In the genomic region with DNA sequence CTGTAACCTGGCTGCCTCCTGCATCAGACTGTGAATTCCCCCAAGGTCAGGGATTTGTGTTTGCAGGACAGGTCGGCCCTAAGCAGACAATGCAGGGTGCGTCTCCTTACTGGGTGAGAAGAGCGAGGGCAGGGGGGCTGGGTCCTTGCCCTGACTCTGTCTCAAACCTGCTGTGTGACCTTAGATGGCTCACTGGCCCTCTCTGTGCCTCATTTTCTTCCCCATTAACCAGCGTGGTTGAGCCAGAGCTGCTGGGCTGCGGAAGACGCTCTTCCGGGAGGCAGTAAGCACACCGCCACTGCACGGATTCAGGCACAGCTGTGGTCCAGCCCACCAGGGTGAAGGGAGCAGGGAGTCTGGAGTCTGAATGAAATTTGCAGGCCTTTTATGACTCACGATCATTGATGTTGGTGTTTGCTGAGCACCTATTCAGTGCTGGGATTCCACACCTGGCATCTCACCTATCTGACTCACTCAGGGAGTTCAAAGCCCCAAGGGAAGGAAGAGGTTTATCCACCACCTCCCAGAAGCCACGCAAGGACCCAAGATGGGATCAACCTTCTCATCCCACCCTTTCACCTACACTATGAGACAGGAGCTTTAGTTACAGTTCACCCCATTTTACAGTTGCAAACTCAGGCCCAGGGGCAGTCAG, we compare ENCODE assay signal across 12 cellular contexts. TPM values are rescaled to one million over a fixed set of nuclear protein-coding genes. Genes with fewer than 3 reads are reported as not detected.
A peak's percentile ranks its signal among the peaks of the same experiment; 100 is the strongest.
DNase-seq lines count a peak whose midpoint lies in the region; ATAC-seq and TF ChIP-seq lines count a peak whose summit lies in the region.
"Had no signal": no experiment of that assay in that cellular context is flagged by ENCODE, and none has a peak within 500 bp of the region (broad histone marks: within the 10 kb centered on the region; RNA-seq: fewer than 3 reads in every experiment).

No MANE protein-coding gene starts in this region.

- peaks cover 29% of the 10 kb centered on the region for H3K4me1 ChIP-seq in Panc1 (ENCODE audit: control insufficient read depth, insufficient read depth, low read length)
- peaks cover 10% of the 10 kb centered on the region for H3K4me1 ChIP-seq in fibroblast of lung (ENCODE audit: control insufficient read depth, extremely low read depth, insufficient read depth, low read length)

- peaks cover 50% of the 10 kb centered on the region for H3K4me1 Mint-ChIP-seq in activated T-cell treated with anti-CD3 and anti-CD28 coated beads, Interleukin-2, amount 50 U/mL, for 72 hours (ENCODE audit: low read depth)

- H3K27me3 ChIP-seq in Panc1 (ENCODE audit: control insufficient read depth, insufficient read depth, low read length) (no peaks in the 10 kb centered on the region), fibroblast of lung (ENCODE audit: control insufficient read depth, insufficient read depth, low read length) (no peaks in the 10 kb centered on the region)

- no TSS peak for BruUV-seq in Panc1 (replicated peaks; lab: Mats Ljungman, UMichigan)

- no peaks in the 10 kb centered on the region for H3K27me3 Mint-ChIP-seq in activated T-cell treated with anti-CD3 and anti-CD28 coated beads, Interleukin-2, amount 50 U/mL, for 72 hours (ENCODE audit: low read depth)
- H3K27me3 Mint-ChIP-seq: progenitor cell of endocrine pancreas had no signal

- in situ Hi-C loops in Panc1 (cut with HindIII; ENCODE audit: low pct_unique_long_range_greater_than_20kb, low sequenced_read_pairs), result no loop called here

- no peaks in the 10 kb centered on the region for H4K20me1 ChIP-seq in fibroblast of lung (ENCODE audit: control insufficient read depth, extremely low read depth, insufficient read depth, low read length)

- DNase-seq in activated T-cell treated with anti-CD3 and anti-CD28 coated beads, Interleukin-2, amount 50 U/mL, for 72 hours, result no peak
- no peak for DNase-seq in activated T-cell treated with anti-CD3 and anti-CD28 coated beads, Interleukin-2, amount 50 U/mL, for 48 hours
- no peak for DNase-seq in Panc1 (ENCODE audit: low read depth, low spot score)
- no peak for DNase-seq in fibroblast of lung (ENCODE audit: low read depth in 2 of 2)
- DNase-seq in NCI-H146 treated with DMSO at 0.1 percent for 48 hours (lab: John Stamatoyannopoulos, UW; ENCODE audit: unreplicated experiment), result no peak
- DNase-seq: activated naive CD4-positive, alpha-beta T cell treated with anti-CD3 and anti-CD28 coated beads, Interleukin-2, amount 50 U/mL, for 16 hours; NCI-H2171 treated with DMSO at 0.1 percent for 48 hours had no signal

- no peak overlapping the region for H3K9ac ChIP-seq in fibroblast of lung (ENCODE audit: insufficient read depth, low read length)

- CTCF ChIA-PET in Panc1 (lab: Charles Lee), result no interaction called here

- peak overlapping the region; percentile 80 for H3K4me2 ChIP-seq in fibroblast of lung (ENCODE audit: extremely low read depth, insufficient read depth, low read length)

- no peak overlapping the region for H3K4me3 Mint-ChIP-seq in activated T-cell treated with anti-CD3 and anti-CD28 coated beads, Interleukin-2, amount 50 U/mL, for 72 hours

- no peak overlapping the region for H2AFZ ChIP-seq in fibroblast of lung (ENCODE audit: low read length)

- H3K36me3 ChIP-seq in Panc1 (ENCODE audit: control insufficient read depth, insufficient read depth, low read length) (peaks cover 5% of the 10 kb centered on the region; the same call in 1 of the 2 replicates), fibroblast of lung (ENCODE audit: control insufficient read depth, insufficient read depth, low read length) (peaks cover 4% of the 10 kb centered on the region)

- no peaks in the 10 kb centered on the region for H3K9me3 Mint-ChIP-seq in activated T-cell treated with anti-CD3 and anti-CD28 coated beads, Interleukin-2, amount 50 U/mL, for 72 hours

- POLR2A ChIA-PET in Panc1 (lab: Charles Lee), result interaction anchor here (0.6 kb wide), 1 partner anchor 32 kb away, joined by 6 read pairs; no protein-coding TSS in a partner anchor

- H3K79me2 ChIP-seq in fibroblast of lung (ENCODE audit: control insufficient read depth, insufficient read depth, low read length), result peaks cover 22% of the 10 kb centered on the region

- H3K27ac ChIP-seq in Panc1 (ENCODE audit: low read length) (peak overlapping the region; percentile 98), fibroblast of lung (ENCODE audit: insufficient read depth, low read length) (no peak overlapping the region), skin epidermis (peak overlapping the region in 15 of 21 experiments; percentile 98 to 100 (median 100))

- TF ChIP-seq CTCF in Panc1 (IDR thresholded peaks at IDR 0.05), result no peak
- TF ChIP-seq CTCF in fibroblast of lung (conservative IDR thresholded peaks at IDR 0.05 in 1 of 2, IDR thresholded peaks at IDR 0.05 in 1 of 2; ENCODE audit: low read depth in 1 of 2, low read length in 2 of 2), result no peak

- H3K27ac Mint-ChIP-seq in activated T-cell treated with anti-CD3 and anti-CD28 coated beads, Interleukin-2, amount 50 U/mL, for 72 hours, result peak overlapping the region; percentile 52
- H3K27ac Mint-ChIP-seq: progenitor cell of endocrine pancreas had no signal

- no peak for ATAC-seq in activated T-cell treated with anti-CD3 and anti-CD28 coated beads, Interleukin-2, amount 50 U/mL, for 72 hours (replicated peaks in 1 of 2)
- no peak for ATAC-seq in Panc1
- ATAC-seq in HG02610 (IDR thresholded peaks at IDR 0.05; ENCODE audit: unreplicated experiment), result no peak
- no peak for ATAC-seq in GM21528 (IDR thresholded peaks at IDR 0.05; ENCODE audit: low FRiP score, unreplicated experiment)
- ATAC-seq: Right ventricle myocardium inferior had no signal

- H3K9me3 ChIP-seq in Panc1 (ENCODE audit: control insufficient read depth, insufficient read depth, low read depth, low read length) (no peaks in the 10 kb centered on the region), fibroblast of lung (ENCODE audit: control insufficient read depth, insufficient read depth, low read depth, low read length) (no peaks in the 10 kb centered on the region)

- intact Hi-C loops in Panc1 (cut with micrococcal nuclease; ENCODE audit: unreplicated experiment), result no loop called here

- H3K4me3 ChIP-seq in Panc1 (ENCODE audit: low read depth in 2 of 2, low read length in 2 of 2), result peak overlapping the region; percentile 89 to 93
- peak overlapping the region in 1 of 4 experiments; percentile 94 for H3K4me3 ChIP-seq in fibroblast of lung (replicated peaks in 1 of 4; ENCODE audit: control extremely low read depth in 1 of 4, insufficient read depth in 1 of 4, low read depth in 3 of 4, low read length in 4 of 4)
- no peak overlapping the region for H3K4me3 ChIP-seq in skin epidermis

- peaks cover 0 to 5% of the 10 kb centered on the region in 2 donors for H3K36me3 Mint-ChIP-seq in activated T-cell treated with anti-CD3 and anti-CD28 coated beads, Interleukin-2, amount 50 U/mL, for 72 hours (ENCODE audit: insufficient read depth in 2 of 2)

RNA-seq across cellular contexts. Expression of a gene that starts 2.5 kb away (rescaled TPM):
- 10 to 100 TPM; 30.5 to 36.6 TPM for total RNA-seq in activated T-cell treated with anti-CD3 and anti-CD28 coated beads, Interleukin-2, amount 50 U/mL, for 72 hours
- total RNA-seq in Panc1 (2021; ENCODE audit: unreplicated experiment) (92.8 TPM), fibroblast of lung (9.2 and 12.2 TPM in 2 replicates)
- polyA plus RNA-seq in Panc1 (2012; ENCODE audit: insufficient read length), result 112 TPM
- 37.4 and 51.3 TPM in 2 replicates for polyA plus RNA-seq in fibroblast of lung
- 54.8 and 74.5 TPM in 2 replicates for polyA plus RNA-seq in fibroblast of lung (2012)
- 41.6 and 54.1 TPM in 2 replicates for polyA minus RNA-seq in fibroblast of lung (ENCODE audit: low replicate concordance)

RNA-seq across cellular contexts. Expression of a gene that starts 2.9 kb away (rescaled TPM):
- total RNA-seq in activated T-cell treated with anti-CD3 and anti-CD28 coated beads, Interleukin-2, amount 50 U/mL, for 72 hours, result 10 to 100 TPM; 47.9 to 53.9 TPM
- total RNA-seq in Panc1 (2021; ENCODE audit: unreplicated experiment) (43.2 TPM), fibroblast of lung (10.0 and 19.5 TPM in 2 replicates)
- 68.0 TPM for polyA plus RNA-seq in Panc1 (2012; ENCODE audit: insufficient read length)
- polyA plus RNA-seq in fibroblast of lung, result 32.5 and 34.2 TPM in 2 replicates
- 42.3 and 47.1 TPM in 2 replicates for polyA plus RNA-seq in fibroblast of lung (2012)
- polyA minus RNA-seq in fibroblast of lung (ENCODE audit: low replicate concordance), result 111 and 165 TPM in 2 replicates

RNA-seq across cellular contexts. Expression of a gene that starts 7.3 kb away (rescaled TPM):
- total RNA-seq in activated T-cell treated with anti-CD3 and anti-CD28 coated beads, Interleukin-2, amount 50 U/mL, for 72 hours, result 10 to 100 TPM; 71.1 to 74.5 TPM
- total RNA-seq in Panc1 (2021; ENCODE audit: unreplicated experiment) (76.7 TPM), fibroblast of lung (21.1 and 32.9 TPM in 2 replicates)
- 59.6 TPM for polyA plus RNA-seq in Panc1 (2012; ENCODE audit: insufficient read length)
- 11.0 and 17.0 TPM in 2 replicates for polyA plus RNA-seq in fibroblast of lung
- polyA plus RNA-seq in fibroblast of lung (2012), result 25.9 and 35.8 TPM in 2 replicates
- polyA minus RNA-seq in fibroblast of lung (ENCODE audit: low replicate concordance), result 25.4 and 45.5 TPM in 2 replicates

RNA-seq across cellular contexts. Expression of a gene that starts 22.1 kb away (rescaled TPM):
- total RNA-seq in activated T-cell treated with anti-CD3 and anti-CD28 coated beads, Interleukin-2, amount 50 U/mL, for 72 hours, result 10 to 100 TPM; 16.7 to 42.3 TPM
- total RNA-seq in Panc1 (2021; ENCODE audit: unreplicated experiment) (1.5 TPM), fibroblast of lung (1.2 and 1.5 TPM in 2 replicates)
- 2.1 TPM for polyA plus RNA-seq in Panc1 (2012; ENCODE audit: insufficient read length)
- 0.09 and 0.21 TPM in 2 replicates for polyA plus RNA-seq in fibroblast of lung
- polyA plus RNA-seq in fibroblast of lung (2012), result 0.52 and 0.58 TPM in 2 replicates
- polyA minus RNA-seq in fibroblast of lung (ENCODE audit: low replicate concordance), result 0.79 TPM in 1 of 2 replicates, not detected in the other

RNA-seq across cellular contexts. Expression of a gene that starts 23.7 kb away (rescaled TPM):
- 10 to 100 TPM; 63.8 to 73.3 TPM for total RNA-seq in activated T-cell treated with anti-CD3 and anti-CD28 coated beads, Interleukin-2, amount 50 U/mL, for 72 hours
- total RNA-seq in Panc1 (2021; ENCODE audit: unreplicated experiment) (114 TPM), fibroblast of lung (35.2 and 56.0 TPM in 2 replicates)
- 273 TPM for polyA plus RNA-seq in Panc1 (2012; ENCODE audit: insufficient read length)
- 41.1 and 48.0 TPM in 2 replicates for polyA plus RNA-seq in fibroblast of lung
- polyA plus RNA-seq in fibroblast of lung (2012), result 108 and 129 TPM in 2 replicates
- polyA minus RNA-seq in fibroblast of lung (ENCODE audit: low replicate concordance), result 108 and 136 TPM in 2 replicates

Comparison
In these comparisons a context has a peak if more than half of its experiments do, and no peak if none do; other contexts are left out.
1. H3K4me3 ChIP-seq: peak in Panc1 (2 of 2); none in skin epidermis (0 of 7).